In genomic region chr17:7437369-7437863, GRCh38 we compare ENCODE assay signal across 6 cellular contexts. TPM values are rescaled to one million over a fixed set of nuclear protein-coding genes. Genes with fewer than 3 reads are reported as not detected.
A peak's percentile ranks its signal among the peaks of the same experiment; 100 is the strongest.
DNase-seq lines count a peak whose midpoint lies in the region; ATAC-seq and TF ChIP-seq lines count a peak whose summit lies in the region.

No MANE protein-coding gene starts in this region.

- H3K9me3 ChIP-seq in A673 (ENCODE audit: low read depth, low read length, poor library complexity, severe bottlenecking) (no peaks in the 10 kb centered on the region), SJSA1 (replicated peaks) (no peaks in the 10 kb centered on the region), iPS-20b (ENCODE audit: insufficient read depth, low read depth, low read length) (no peaks in the 10 kb centered on the region)

- H3K27me3 ChIP-seq in A673 (replicated peaks; ENCODE audit: insufficient read depth, low read depth, low read length, poor library complexity) (no peaks in the 10 kb centered on the region), SJSA1 (replicated peaks) (peaks cover 51% of the 10 kb centered on the region), iPS-20b (ENCODE audit: insufficient read depth, low read length) (peaks cover 53% of the 10 kb centered on the region)

- H3K4me1 ChIP-seq in A673 (ENCODE audit: insufficient read depth, low read length, poor library complexity, severe bottlenecking) (peaks cover 42% of the 10 kb centered on the region), SJSA1 (replicated peaks) (peaks cover 34% of the 10 kb centered on the region), iPS-20b (ENCODE audit: insufficient read depth, low read length) (peaks cover 28% of the 10 kb centered on the region; the same call in 1 of the 2 replicates)

- H3K9ac ChIP-seq in iPS-20b (ENCODE audit: low read depth, low read length): peak overlapping the region; percentile 14; the same call in 1 of the 2 replicates

- H3K4me3 ChIP-seq in A673 (ENCODE audit: low read depth, low read length, poor library complexity, severe bottlenecking): peak overlapping the region; percentile 90
- peak overlapping the region; percentile 31; the same call in 1 of the 2 replicates for H3K4me3 ChIP-seq in SJSA1
- peak overlapping the region; percentile 86 for H3K4me3 ChIP-seq in iPS-20b (ENCODE audit: low read length)

- no peak for DNase-seq in A673 (ENCODE audit: low spot score)
- no peak for DNase-seq in SJSA1 (ENCODE audit: low read depth in 1 of 2, low spot score in 2 of 2)
- no peak for DNase-seq in AG08396 (ENCODE audit: low spot score)
- DNase-seq in NCI-H1092 treated with DMSO at 0.1 percent for 48 hours (lab: John Stamatoyannopoulos, UW): no peak

- ATAC-seq in HG03460 (IDR thresholded peaks at IDR 0.05; ENCODE audit: unreplicated experiment): no peak

- H3K27ac ChIP-seq in A673 (ENCODE audit: low read depth, low read length, poor library complexity, severe bottlenecking): peak overlapping the region; percentile 41
- H3K27ac ChIP-seq in SJSA1: no peak overlapping the region
- no peak overlapping the region for H3K27ac ChIP-seq in iPS-20b (ENCODE audit: low read length)

- H3K36me3 ChIP-seq in A673 (ENCODE audit: insufficient read depth, low read length, poor library complexity, severe bottlenecking) (no peaks in the 10 kb centered on the region), SJSA1 (no peaks in the 10 kb centered on the region), iPS-20b (ENCODE audit: insufficient read depth, low read depth, low read length) (no peaks in the 10 kb centered on the region)

- intact Hi-C loops in A673 (cut with micrococcal nuclease; ENCODE audit: unreplicated experiment): loop anchor here (2.0 to 5.0 kb wide), 3 partner anchors 80 to 250 kb away; partner anchors contain the start of genes SENP3, TMEM95, TP53 and WRAP53

- CTCF ChIA-PET in A673 (lab: Charles Lee): interaction anchor here (0.9 to 1.3 kb wide), 3 partner anchors 34 to 81 kb away, joined by 5 to 7 read pairs (median 6); partner anchors contain the start of gene TMEM256

- no TSS peak for BruUV-seq in A673 (replicated peaks; lab: Mats Ljungman, UMichigan)

- TF ChIP-seq CTCF in A673 (conservative IDR thresholded peaks at IDR 0.05; ENCODE audit: low read depth, low read length): no peak

- POLR2A ChIA-PET in A673 (lab: Charles Lee; ENCODE audit: low non-redundant PET): interaction anchor here (0.6 kb wide), 1 partner anchor 47 kb away, joined by 3 read pairs; no protein-coding TSS in a partner anchor

RNA-seq across cellular contexts. Expression of gene FGF11, which starts 1.9 kb away (rescaled TPM):
- 18.2 and 24.6 TPM in 2 replicates for total RNA-seq in A673 (2021)
- not detected in 2 replicates for total RNA-seq in SJSA1 (2014; rRNA removed; shearing (Covaris generic))

RNA-seq across cellular contexts. Expression of gene TMEM102, which starts 2.2 kb away (rescaled TPM):
- 3.2 and 4.7 TPM in 2 replicates for total RNA-seq in A673 (2021)
- 0.45 TPM in 1 of 2 replicates, not detected in the other for total RNA-seq in SJSA1 (2014; rRNA removed; shearing (Covaris generic))

RNA-seq across cellular contexts. Expression of gene CHRNB1, which starts 7.4 kb away (rescaled TPM):
- 5.2 and 8.6 TPM in 2 replicates for total RNA-seq in A673 (2021)
- 3.9 and 14.7 TPM in 2 replicates for total RNA-seq in SJSA1 (2014; rRNA removed; shearing (Covaris generic))

RNA-seq across cellular contexts. Expression of gene SPEM3, which starts 8.8 kb away (rescaled TPM):
- total RNA-seq in A673 (2021): not detected in 2 replicates
- total RNA-seq in SJSA1 (2014; rRNA removed; shearing (Covaris generic)): not detected in 2 replicates

RNA-seq across cellular contexts. Expression of gene SPEM2, which starts 12.0 kb away (rescaled TPM):
- total RNA-seq in A673 (2021): 0.24 TPM in 1 of 2 replicates, not detected in the other
- total RNA-seq in SJSA1 (2014; rRNA removed; shearing (Covaris generic)): not detected in 2 replicates

Comparison
In these comparisons a context has a peak if more than half of its experiments do, and no peak if none do; other contexts are left out.
1. H3K4me3 ChIP-seq: peak in every context shown above with its lines; median percentile 90 in A673; 86 in iPS-20b; 31 in SJSA1.
2. RNA of gene FGF11, which starts 1.9 kb away (total RNA-seq): 18.2 to 24.6 TPM in A673; not detected in SJSA1; every median in the first group is over 10 times any median in the second.